In the genomic region with DNA sequence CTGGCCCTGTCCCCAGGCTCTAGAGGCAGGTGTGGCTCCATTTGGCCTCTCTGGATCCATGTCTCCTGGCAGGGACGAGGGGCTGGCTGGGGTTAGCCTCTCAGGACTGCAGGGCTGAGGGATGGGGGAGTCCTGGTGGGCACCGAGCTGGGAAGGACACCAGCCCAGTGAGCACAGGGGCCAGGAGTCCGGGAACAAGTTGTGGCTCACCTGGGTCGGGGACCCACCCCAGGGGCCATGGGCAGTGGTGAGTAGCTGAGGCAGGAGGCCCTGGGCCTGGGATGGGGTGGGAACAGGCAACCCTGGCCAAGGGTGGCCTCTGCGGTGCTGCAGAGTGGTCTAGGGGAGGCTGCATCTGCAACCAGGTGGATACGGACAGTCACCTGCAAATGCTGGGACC, we compare ENCODE assay signal across 25 cellular contexts. TPM values are rescaled to one million over a fixed set of nuclear protein-coding genes. Genes with fewer than 3 reads are reported as not detected.
"Had no signal": no experiment of that assay in that cellular context is flagged by ENCODE, and none has a peak within 500 bp of the region (broad histone marks: within the 10 kb centered on the region; RNA-seq: fewer than 3 reads in every experiment).

No MANE protein-coding gene starts in this region.

- H3K36me3 Mint-ChIP-seq: natural killer cell treated with Interleukin-12 subunit alpha and Interleukin-12 subunit beta and Interleukin-15 and Interleukin-18, amount 100 ng/mL, for 72 hours; stimulated activated naive B cell treated with anti-CD40 and anti-IgM and Interleukin-4, amounts not matched to agents 10 μg/mL and 1 μg/mL and 100 μg/mL, for 72 hours had no signal

- H3K27ac Mint-ChIP-seq: endodermal cell; natural killer cell treated with Interleukin-12 subunit alpha and Interleukin-12 subunit beta and Interleukin-15 and Interleukin-18, amount 100 ng/mL, for 72 hours; stimulated activated naive B cell treated with anti-CD40 and anti-IgM and Interleukin-4, amounts not matched to agents 10 μg/mL and 1 μg/mL and 100 μg/mL, for 72 hours had no signal

- H3K9me3 ChIP-seq: esophagus squamous epithelium, gastrocnemius medialis, left ventricle myocardium inferior, neutrophil, pancreas, thoracic aorta had no signal

- H3K4me2 ChIP-seq: smooth muscle cell had no signal

- H3K4me3 Mint-ChIP-seq: endodermal cell; natural killer cell treated with Interleukin-12 subunit alpha and Interleukin-12 subunit beta and Interleukin-15 and Interleukin-18, amount 100 ng/mL, for 72 hours; stimulated activated naive B cell treated with anti-CD40 and anti-IgM and Interleukin-4, amounts not matched to agents 10 μg/mL and 1 μg/mL and 100 μg/mL, for 72 hours had no signal

- ATAC-seq: gastrocnemius medialis; natural killer cell treated with Interleukin-12 subunit alpha and Interleukin-12 subunit beta and Interleukin-15 and Interleukin-18, amount 100 ng/mL, for 72 hours; pancreas; sciatic nerve; stimulated activated naive B cell treated with anti-CD40 and anti-IgM and Interleukin-4, amounts not matched to agents 10 μg/mL and 1 μg/mL and 100 μg/mL, for 72 hours had no signal

- H3K27me3 Mint-ChIP-seq: natural killer cell treated with Interleukin-12 subunit alpha and Interleukin-12 subunit beta and Interleukin-15 and Interleukin-18, amount 100 ng/mL, for 72 hours had no signal

- H3K27me3 ChIP-seq: esophagus squamous epithelium, gastrocnemius medialis, neutrophil, pancreas had no signal

- H3K4me3 ChIP-seq: esophagus squamous epithelium, gastrocnemius medialis, left ventricle myocardium inferior, pancreas, smooth muscle cell, thoracic aorta had no signal

- H3K9me3 Mint-ChIP-seq: endodermal cell; natural killer cell treated with Interleukin-12 subunit alpha and Interleukin-12 subunit beta and Interleukin-15 and Interleukin-18, amount 100 ng/mL, for 72 hours; stimulated activated naive B cell treated with anti-CD40 and anti-IgM and Interleukin-4, amounts not matched to agents 10 μg/mL and 1 μg/mL and 100 μg/mL, for 72 hours had no signal

- H3K4me1 ChIP-seq: gastrocnemius medialis, pancreas had no signal

- H3K4me1 Mint-ChIP-seq: stimulated activated naive B cell treated with anti-CD40 and anti-IgM and Interleukin-4, amounts not matched to agents 10 μg/mL and 1 μg/mL and 100 μg/mL, for 72 hours had no signal

- DNase-seq: activated CD4-positive, alpha-beta T cell treated with anti-CD3 and anti-CD28 coated beads for 1 hour; activated gamma-delta T cell treated with Interleukin-2 at 50 U/mL for 16 hours; activated T-cell treated with anti-CD3 and anti-CD28 coated beads, Interleukin-2, amount 50 U/mL, for 1 hour; cerebellar nuclear complex; cortex of kidney; endodermal cell; esophagus squamous epithelium; gastrocnemius medialis; hippocampal formation; kidney glomerular epithelial cell; left ventricle myocardium inferior; mammary epithelial cell; midbrain; stimulated activated CD4-positive, alpha-beta T cell treated with anti-CD3 and anti-CD28 coated beads, Interleukin-2, amount 100 ng/mL, for 48 hours; stimulated activated CD8-positive, alpha-beta memory T cell treated with anti-CD3 and anti-CD28 coated beads, Interleukin-4, amount 100 ng/mL, for 48 hours; stimulated activated naive B cell treated with anti-CD40 and anti-IgM and Interleukin-4, amounts not matched to agents 10 μg/mL and 1 μg/mL and 100 μg/mL, for 72 hours had no signal

- H3K27ac ChIP-seq: esophagus squamous epithelium, gastrocnemius medialis, left ventricle myocardium inferior, neutrophil, pancreas, thoracic aorta had no signal

- H3K36me3 ChIP-seq: esophagus squamous epithelium, gastrocnemius medialis, left ventricle myocardium inferior, neutrophil, pancreas, thoracic aorta had no signal

RNA-seq across cellular contexts. Expression of a gene that starts 24.1 kb away (rescaled TPM):
- total RNA-seq: endodermal cell; esophagus squamous epithelium; gastrocnemius medialis; left ventricle myocardium inferior; mammary epithelial cell; natural killer cell treated with Interleukin-12 subunit alpha and Interleukin-12 subunit beta and Interleukin-15 and Interleukin-18, amount 100 ng/mL, for 72 hours; pancreas; renal cortical epithelial cell; sciatic nerve; smooth muscle cell; T-helper 2 cell treated with Interferon-gamma antibody and Interleukin-4, amounts not matched to agents 100 ng/mL and 5 ng/mL, for 36 hours; thoracic aorta; urinary bladder had no signal
- polyA plus RNA-seq: mammary epithelial cell, smooth muscle cell had no signal
